ENCODE assay signal across 8 cellular contexts in genomic region chr7:101857358-101857794, GRCh38. TPM values are rescaled to one million over a fixed set of nuclear protein-coding genes. Genes with fewer than 3 reads are reported as not detected.
DNase-seq lines count a peak whose midpoint lies in the region; ATAC-seq and TF ChIP-seq lines count a peak whose summit lies in the region.

No MANE protein-coding gene starts in this region.

- no peak overlapping the region for H2AK5ac ChIP-seq in H9 (ENCODE audit: insufficient read length, low read length)

- no peak for TF ChIP-seq CTCF in endothelial cell (IDR thresholded peaks at IDR 0.05; ENCODE audit: unreplicated experiment)
- no peak for TF ChIP-seq CTCF in tibial artery (IDR thresholded peaks at IDR 0.05)
- TF ChIP-seq CTCF in H9 (conservative IDR thresholded peaks at IDR 0.05): no peak

- H3K36me3 ChIP-seq in tibial artery: no peaks in the 10 kb centered on the region

- no peak overlapping the region for H2BK15ac ChIP-seq in H9 (ENCODE audit: low read depth, low read length)

- no peak overlapping the region for H3T11ph ChIP-seq in H9 (ENCODE audit: low read length)

- H3K9me3 Mint-ChIP-seq in endothelial cell (ENCODE audit: unreplicated experiment) (no peaks in the 10 kb centered on the region), H9 (no peaks in the 10 kb centered on the region)

- H2BK12ac ChIP-seq in H9 (ENCODE audit: insufficient read length, low read depth, low read length): no peak overlapping the region

- no peak overlapping the region for H2BK120ac ChIP-seq in H9 (ENCODE audit: low read depth, low read length, poor library complexity, severe bottlenecking)

- H3K4me3 Mint-ChIP-seq in endothelial cell (ENCODE audit: unreplicated experiment): no peak overlapping the region
- H3K4me3 Mint-ChIP-seq in H9: no peak overlapping the region

- peaks cover 0 to 32% (median 13%) of the 10 kb centered on the region in 4 donors for H3K4me1 ChIP-seq in tibial artery
- peaks cover 15% of the 10 kb centered on the region; the same call in 1 of the 2 replicates for H3K4me1 ChIP-seq in H9 (ENCODE audit: insufficient read depth, low read length)

- no peaks in the 10 kb centered on the region for H4K20me1 ChIP-seq in H9 (ENCODE audit: control insufficient read depth, insufficient read depth, insufficient read length)

- no peak overlapping the region for H3K9ac ChIP-seq in H9 (ENCODE audit: extremely low read depth, insufficient read length, low read length)

- H3K27ac Mint-ChIP-seq in endothelial cell (ENCODE audit: unreplicated experiment) (peak overlapping the region; percentile 95), H9 (peak overlapping the region in 1 of 3 experiments; percentile 86; a peak in 3 of 7 replicates)

- H3K36me3 Mint-ChIP-seq in endothelial cell (ENCODE audit: low read depth, unreplicated experiment): peaks cover 9% of the 10 kb centered on the region
- H3K36me3 Mint-ChIP-seq in H9 (ENCODE audit: insufficient read depth in 1 of 3, low read depth in 3 of 3): no peaks in the 10 kb centered on the region

- H3K4ac ChIP-seq in H9 (ENCODE audit: low read depth, low read length): no peak overlapping the region

- peaks cover 32% of the 10 kb centered on the region for H3K4me1 Mint-ChIP-seq in endothelial cell (ENCODE audit: unreplicated experiment)
- H3K4me1 Mint-ChIP-seq in H9: peaks cover 60 to 75% of the 10 kb centered on the region in 2 experiments

- no peak overlapping the region for H4K8ac ChIP-seq in H9 (replicated peaks; ENCODE audit: insufficient read length, low read depth, low read length)

- peaks cover 47% of the 10 kb centered on the region; the same call in 1 of the 2 replicates for H3K79me2 ChIP-seq in H9 (ENCODE audit: insufficient read depth, low read length)

- H3K4me2 ChIP-seq in H9 (ENCODE audit: insufficient read depth, insufficient read length, low read length): no peak overlapping the region

- intact Hi-C loops in tibial artery (cut with DNase I; ENCODE audit: low total_unique reads): no loop called here

- H2AFZ ChIP-seq in H9 (ENCODE audit: low read length): no peak overlapping the region

- H2BK20ac ChIP-seq in H9 (ENCODE audit: low read depth, low read length, poor library complexity, severe bottlenecking): no peak overlapping the region

- peak; percentile 22 for ATAC-seq in HG03565 (IDR thresholded peaks at IDR 0.05; ENCODE audit: unreplicated experiment)
- no peak for ATAC-seq in GM21526 (IDR thresholded peaks at IDR 0.05; ENCODE audit: low FRiP score, unreplicated experiment)

- no peak overlapping the region for H2BK5ac ChIP-seq in H9 (ENCODE audit: insufficient read length, low read length)

- no peaks in the 10 kb centered on the region for H3K27me3 ChIP-seq in tibial artery
- no peaks in the 10 kb centered on the region for H3K27me3 ChIP-seq in H9 (ENCODE audit: insufficient read depth, low read length)

- peak overlapping the region; percentile 42 to 51 for H3K4me3 ChIP-seq in tibial artery

- peak; percentile 9 for DNase-seq in stimulated activated CD4-positive, alpha-beta T cell treated with anti-CD3 and anti-CD28 coated beads, Interleukin-1b, Interleukin-23, amount 100 ng/mL, for 48 hours
- DNase-seq in stimulated activated CD4-positive, alpha-beta T cell treated with anti-CD3 and anti-CD28 coated beads, Interleukin-4, amount 100 ng/mL, for 24 hours: no peak
- DNase-seq in endothelial cell (ENCODE audit: low spot score) (no peak), tibial artery (no peak), RKO (ENCODE audit: low spot score) (no peak), H9 (no peak)

- H3K23me2 ChIP-seq in H9 (ENCODE audit: insufficient read length, low read depth, low read length, poor library complexity, severe bottlenecking): no peaks in the 10 kb centered on the region

- H3K79me1 ChIP-seq in H9 (ENCODE audit: insufficient read depth, low read depth, low read length, poor library complexity, severe bottlenecking): peaks cover 6% of the 10 kb centered on the region

- no peak overlapping the region for H4K91ac ChIP-seq in H9 (ENCODE audit: insufficient read length, low read depth, low read length)

- H3K23ac ChIP-seq in H9 (ENCODE audit: insufficient read length, low read depth, low read length): no peak overlapping the region

- H3K14ac ChIP-seq in H9 (ENCODE audit: insufficient read depth, low read length): no peak overlapping the region

- H3K27ac ChIP-seq in tibial artery: peak overlapping the region; percentile 59 to 72
- H3K27ac ChIP-seq in H9 (ENCODE audit: insufficient read length, low read depth, low read length): no peak overlapping the region

- H3K9me3 ChIP-seq in tibial artery (no peaks in the 10 kb centered on the region), H9 (ENCODE audit: control insufficient read depth, low read depth, low read length) (no peaks in the 10 kb centered on the region)

- H3K27me3 Mint-ChIP-seq in endothelial cell (ENCODE audit: unreplicated experiment) (peaks cover 7% of the 10 kb centered on the region), H9 (ENCODE audit: low read depth) (no peaks in the 10 kb centered on the region)

- H3K18ac ChIP-seq in H9 (ENCODE audit: insufficient read length, low read depth, low read length): no peak overlapping the region

- H4K5ac ChIP-seq in H9 (ENCODE audit: insufficient read length, low read depth, low read length): no peak overlapping the region

- WGBS in H9 (ENCODE audit: extremely low coverage, insufficient read length, low lambda C conversion rate): no CpG with 5 or more reads among the region's 11 CpGs

- no peak overlapping the region for H3K56ac ChIP-seq in H9 (ENCODE audit: insufficient read length, low read depth, low read length)

RNA-seq across cellular contexts. Expression of gene CUX1, which starts 40.0 kb away (rescaled TPM):
- total RNA-seq in endothelial cell (ENCODE audit: unreplicated experiment) (43.7 TPM), H9 (2021) (53.5 and 60.5 TPM in 2 replicates)
